ENCODE assay signal across 20 cellular contexts in genomic region chr11:113506461-113506860, GRCh38. TPM values are rescaled to one million over a fixed set of nuclear protein-coding genes. Genes with fewer than 3 reads are reported as not detected.
"Had no signal": no experiment of that assay in that cellular context is flagged by ENCODE, and none has a peak within 500 bp of the region (broad histone marks: within the 10 kb centered on the region; RNA-seq: fewer than 3 reads in every experiment).

No MANE protein-coding gene starts in this region.

- H3K36me3 Mint-ChIP-seq: activated naive CD4-positive, alpha-beta T cell treated with anti-CD3 and anti-CD28 coated beads, Interleukin-2, amount 50 U/mL, for 24 hours; mesothelial cell of epicardium had no signal

- H3K36me3 ChIP-seq: gastrocnemius medialis, transverse colon, WERI-Rb-1 had no signal

- H3K4me1 ChIP-seq: gastrocnemius medialis, transverse colon had no signal

- H3K9me3 ChIP-seq: gastrocnemius medialis, transverse colon had no signal

- ATAC-seq: activated T-cell treated with anti-CD3 and anti-CD28 coated beads, Interleukin-2, amount 50 U/mL, for 72 hours; gastrocnemius medialis; T-helper 17 cell had no signal

- H3K4me3 ChIP-seq: gastrocnemius medialis, transverse colon had no signal

- H3K4me3 Mint-ChIP-seq: activated naive CD4-positive, alpha-beta T cell treated with anti-CD3 and anti-CD28 coated beads, Interleukin-2, amount 50 U/mL, for 24 hours; activated T-cell treated with anti-CD3 and anti-CD28 coated beads, Interleukin-2, amount 50 U/mL, for 72 hours; mesothelial cell of epicardium; nephron; T-helper 17 cell had no signal

- H3K9me3 Mint-ChIP-seq: activated naive CD4-positive, alpha-beta T cell treated with anti-CD3 and anti-CD28 coated beads, Interleukin-2, amount 50 U/mL, for 24 hours; activated T-cell treated with anti-CD3 and anti-CD28 coated beads, Interleukin-2, amount 50 U/mL, for 72 hours; mesothelial cell of epicardium; nephron had no signal

- H3K27me3 ChIP-seq: gastrocnemius medialis, transverse colon had no signal

- DNase-seq: activated CD4-positive, alpha-beta T cell treated with anti-CD3 and anti-CD28 coated beads, Interleukin-2, amount 50 U/mL, for 4 hours; activated effector memory CD4-positive, alpha-beta T cell treated with anti-CD3 and anti-CD28 coated beads, Interleukin-2, amount 50 U/mL, for 16 hours; activated T-cell treated with anti-CD3 and anti-CD28 coated beads, Interleukin-2, amount 50 U/mL, for 72 hours; erythroblast; gastrocnemius medialis; left ventricle myocardium superior; stimulated activated CD4-positive, alpha-beta T cell treated with anti-CD3 and anti-CD28 coated beads, Interleukin-12 subunit alpha, Interleukin-12 subunit beta, amount 100 ng/mL, for 4 hours; stimulated activated CD4-positive, alpha-beta T cell treated with anti-CD3 and anti-CD28 coated beads, Interleukin-1b, Interleukin-23, amount 100 ng/mL, for 48 hours; stimulated activated naive CD4-positive, alpha-beta T cell treated with Interleukin-2 at 50 U/mL for 16 hours; T-helper 17 cell; transverse colon; WERI-Rb-1 had no signal

- H3K27ac Mint-ChIP-seq: activated naive CD4-positive, alpha-beta T cell treated with anti-CD3 and anti-CD28 coated beads, Interleukin-2, amount 50 U/mL, for 24 hours; activated T-cell treated with anti-CD3 and anti-CD28 coated beads, Interleukin-2, amount 50 U/mL, for 72 hours; mesothelial cell of epicardium; T-helper 17 cell had no signal

- H3K4me1 Mint-ChIP-seq: activated naive CD4-positive, alpha-beta T cell treated with anti-CD3 and anti-CD28 coated beads, Interleukin-2, amount 50 U/mL, for 24 hours; T-helper 17 cell had no signal

- H3K27ac ChIP-seq: gastrocnemius medialis, transverse colon, WERI-Rb-1 had no signal

RNA-seq across cellular contexts. Expression of gene DRD2, which starts 31.3 kb away (rescaled TPM):
- total RNA-seq: activated CD8-positive, alpha-beta memory T cell treated with anti-CD3 and anti-CD28 coated beads for 36 hours; chondrocyte; dermis microvascular lymphatic vessel endothelial cell; left ventricle myocardium superior; occipital lobe; subcutaneous adipose tissue; T-helper 17 cell had no signal
